ENCODE assay signal across 14 cellular contexts in the genomic region with DNA sequence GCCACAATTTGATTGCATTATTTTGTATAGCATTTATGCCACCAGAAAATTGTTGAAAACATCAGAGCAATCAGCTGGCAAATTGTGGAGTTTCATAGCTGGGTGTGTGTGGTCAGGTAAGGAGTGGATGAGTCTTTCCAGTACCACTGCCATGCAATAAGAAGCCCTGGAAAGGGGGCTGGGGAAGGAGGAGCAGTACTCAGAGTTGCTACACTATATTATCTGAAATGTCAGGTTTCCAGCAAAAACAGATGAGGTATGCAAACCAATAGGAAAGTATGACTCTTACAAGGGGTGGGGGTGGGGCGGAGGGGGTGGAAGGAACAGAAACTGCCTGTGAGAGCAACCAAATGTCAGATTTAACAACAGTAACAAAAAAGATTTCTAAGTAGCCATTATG.
DNase-seq lines count a peak whose midpoint lies in the region; ATAC-seq, FAIRE-seq and TF ChIP-seq lines count a peak whose summit lies in the region.
"Had no signal": no experiment of that assay in that cellular context is flagged by ENCODE, and none has a peak within 500 bp of the region (broad histone marks: within the 10 kb centered on the region; RNA-seq: fewer than 3 reads in every experiment).

No MANE protein-coding gene starts in this region.

- no peaks in the 10 kb centered on the region for H3K27me3 Mint-ChIP-seq in activated CD8-positive, alpha-beta T cell treated with anti-CD3 and anti-CD28 coated beads, Interleukin-2, amount 10 ng/mL, durations not matched to agents 7 days and 5 days (ENCODE audit: low read depth)

- peak overlapping the region; percentile 68 for H3K27ac Mint-ChIP-seq in activated CD8-positive, alpha-beta T cell treated with anti-CD3 and anti-CD28 coated beads, Interleukin-2, amount 10 ng/mL, durations not matched to agents 7 days and 5 days

- H3K4me3 Mint-ChIP-seq in activated CD8-positive, alpha-beta T cell treated with anti-CD3 and anti-CD28 coated beads, Interleukin-2, amount 10 ng/mL, durations not matched to agents 7 days and 5 days: no peak overlapping the region

- TF ChIP-seq POLR2A in GM12891 (IDR thresholded peaks at IDR 0.05; ENCODE audit: low read depth, low read length): no peak

- H3K9me3 Mint-ChIP-seq in activated CD8-positive, alpha-beta T cell treated with anti-CD3 and anti-CD28 coated beads, Interleukin-2, amount 10 ng/mL, durations not matched to agents 7 days and 5 days (ENCODE audit: insufficient read depth): no peaks in the 10 kb centered on the region

- no peak overlapping the region for H3K4me3 ChIP-seq in fibroblast of mammary gland (ENCODE audit: control insufficient read depth, low read depth, low read length)
- H3K4me3 ChIP-seq: HAP-1, stomach had no signal

- CTCF ChIA-PET in activated CD8-positive, alpha-beta T cell treated with anti-CD3 and anti-CD28 coated beads, Interleukin-2, amount 10 ng/mL, durations not matched to agents 7 days and 5 days (lab: Charles Lee): interaction anchor here (0.8 to 2.5 kb wide), 4 partner anchors 20 to 221 kb away, joined by 3 to 7 read pairs (median 3); no protein-coding TSS in a partner anchor

- TF ChIP-seq CTCF in fibroblast of mammary gland (conservative IDR thresholded peaks at IDR 0.05; ENCODE audit: control insufficient read depth, insufficient read depth, low read depth, low read length): no peak

- ATAC-seq in activated CD8-positive, alpha-beta T cell treated with anti-CD3 and anti-CD28 coated beads, Interleukin-2, amount 10 ng/mL, durations not matched to agents 7 days and 5 days: no peak
- ATAC-seq in GM18511 (IDR thresholded peaks at IDR 0.05; ENCODE audit: unreplicated experiment): no peak

- peaks cover 66% of the 10 kb centered on the region for H3K36me3 Mint-ChIP-seq in activated CD8-positive, alpha-beta T cell treated with anti-CD3 and anti-CD28 coated beads, Interleukin-2, amount 10 ng/mL, durations not matched to agents 7 days and 5 days (ENCODE audit: low read depth)

- peak; percentile 32 for DNase-seq in CD1c-positive myeloid dendritic cell (ENCODE audit: extremely low spot score)
- no peak for DNase-seq in GM12891 (ENCODE audit: insufficient read length, low spot score)
- DNase-seq in activated CD8-positive, alpha-beta T cell treated with anti-CD3 and anti-CD28 coated beads, Interleukin-2, amount 10 ng/mL, durations not matched to agents 7 days and 5 days: no peak
- peak; percentile 16 for DNase-seq in fibroblast of mammary gland (ENCODE audit: low read depth)
- no peak for DNase-seq in NCI-H2081 treated with DMSO at 0.1 percent for 48 hours (lab: John Stamatoyannopoulos, UW)
- no peak for DNase-seq in HK-2 (ENCODE audit: unreplicated experiment)
- DNase-seq: cerebellar nuclear complex; Kasumi-1; NCI-H2029 treated with DMSO at 0.1 percent for 48 hours; stimulated activated CD4-positive, alpha-beta T cell treated with anti-CD3 and anti-CD28 coated beads, Interleukin-4, amount 100 ng/mL, for 24 hours; stomach had no signal

- peak; percentile 31 for FAIRE-seq in GM12891 (lab: Jason Lieb, UNC)
- FAIRE-seq: GM18507 had no signal

- peaks cover 11% of the 10 kb centered on the region for H3K4me1 Mint-ChIP-seq in activated CD8-positive, alpha-beta T cell treated with anti-CD3 and anti-CD28 coated beads, Interleukin-2, amount 10 ng/mL, durations not matched to agents 7 days and 5 days (ENCODE audit: low read depth)

- POLR2A ChIA-PET in activated CD8-positive, alpha-beta T cell treated with anti-CD3 and anti-CD28 coated beads, Interleukin-2, amount 10 ng/mL, durations not matched to agents 7 days and 5 days (lab: Charles Lee): no interaction called here

TF ChIP-seq in GM12891, 5 proteins besides CTCF, POLR2A, EP300 and RAD21:
- TF ChIP-seq POLR2AphosphoS5 (IDR thresholded peaks at IDR 0.05; ENCODE audit: low read depth, low read length) (no peak), PAX5 (IDR thresholded peaks at IDR 0.05; ENCODE audit: insufficient read depth, low read length, severe bottlenecking) (no peak), SPI1 (IDR thresholded peaks at IDR 0.05; ENCODE audit: low read depth, low read length) (peak; percentile 43; the same call in 1 of the 2 replicates)

Comparison
In these comparisons a context has a peak if more than half of its experiments do, and no peak if none do; other contexts are left out.
1. DNase-seq: peak in CD1c-positive myeloid dendritic cell (single experiment) and fibroblast of mammary gland (single experiment); none in GM12891 (single experiment), activated CD8-positive, alpha-beta T cell treated with anti-CD3 and anti-CD28 coated beads, Interleukin-2, amount 10 ng/mL, durations not matched to agents 7 days and 5 days (single experiment), NCI-H2081 treated with DMSO at 0.1 percent for 48 hours (single experiment) and HK-2 (single experiment).